Comparison of ENCODE assay signal across 9 cellular contexts in the genomic region with DNA sequence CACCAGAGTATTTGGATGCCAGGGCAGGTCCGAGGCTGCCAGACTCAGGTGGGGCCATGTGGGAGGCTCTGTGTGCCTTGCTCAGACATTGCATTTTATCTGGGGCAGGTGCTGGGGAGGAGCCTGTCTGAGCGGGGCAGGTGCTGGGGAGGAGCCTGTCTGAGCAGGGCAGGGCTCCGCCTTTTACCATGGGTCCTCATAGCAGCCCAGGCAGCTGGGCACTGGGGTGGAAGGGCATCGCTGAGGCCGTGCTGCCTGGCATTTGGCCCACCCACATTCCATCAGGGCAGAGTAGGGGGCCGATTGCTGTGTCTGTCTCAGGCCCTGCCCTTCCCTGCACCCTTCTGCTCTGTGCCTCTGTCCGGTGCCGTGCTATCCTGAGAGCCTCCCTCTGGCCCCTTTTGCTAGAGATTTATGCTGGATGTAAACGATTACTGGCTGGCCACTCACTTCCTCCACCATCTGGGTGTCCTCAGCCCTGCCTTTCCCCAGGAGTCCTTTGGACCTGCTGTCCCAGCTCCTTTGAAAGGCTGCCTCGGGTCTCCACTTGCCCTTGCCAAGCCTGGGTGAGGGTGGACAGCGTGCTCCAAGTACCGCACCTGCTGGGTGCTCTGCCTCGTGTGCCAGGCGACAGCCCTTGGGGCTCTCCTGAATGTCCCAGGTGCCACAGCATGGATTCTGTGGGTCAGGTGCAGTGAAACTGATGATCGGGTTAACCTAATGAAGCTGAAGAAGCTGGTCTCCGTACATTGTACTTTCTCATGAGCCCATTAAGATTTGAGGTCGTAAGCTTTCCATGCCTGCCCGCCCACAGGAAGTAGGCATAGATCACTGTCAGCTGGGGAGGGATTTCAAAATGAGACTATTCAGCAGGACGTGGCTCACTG.
DNase-seq lines count a peak whose midpoint lies in the region; ATAC-seq and TF ChIP-seq lines count a peak whose summit lies in the region.
"Had no signal": no experiment of that assay in that cellular context is flagged by ENCODE, and none has a peak within 500 bp of the region (broad histone marks: within the 10 kb centered on the region; RNA-seq: fewer than 3 reads in every experiment).

No MANE protein-coding gene starts in this region.

- no peaks in the 10 kb centered on the region for H3K27me3 ChIP-seq in left ventricle myocardium inferior (ENCODE audit: low read depth)
- H3K27me3 ChIP-seq in Panc1 (ENCODE audit: control insufficient read depth, insufficient read depth, low read length) = no peaks in the 10 kb centered on the region
- no peaks in the 10 kb centered on the region for H3K27me3 ChIP-seq in stomach
- H3K27me3 ChIP-seq: heart right ventricle had no signal

- no peaks in the 10 kb centered on the region for H3K9me3 ChIP-seq in left ventricle myocardium inferior (replicated peaks)
- H3K9me3 ChIP-seq in Panc1 (ENCODE audit: control insufficient read depth, insufficient read depth, low read depth, low read length) = no peaks in the 10 kb centered on the region
- H3K9me3 ChIP-seq in stomach = no peaks in the 10 kb centered on the region
- H3K9me3 ChIP-seq: heart right ventricle had no signal

- intact Hi-C loops in Right ventricle myocardium superior (cut with DNase I) (no loop called here), left ventricle myocardium inferior (cut with micrococcal nuclease) (no loop called here), Panc1 (cut with micrococcal nuclease; ENCODE audit: unreplicated experiment) (no loop called here), stomach (cut with DNase I; ENCODE audit: low total_unique reads) (no loop called here)

- POLR2A ChIA-PET in Panc1 (lab: Charles Lee) = no interaction called here

- H3K36me3 ChIP-seq in left ventricle myocardium inferior (no peaks in the 10 kb centered on the region), Panc1 (ENCODE audit: control insufficient read depth, insufficient read depth, low read length) (no peaks in the 10 kb centered on the region), stomach (no peaks in the 10 kb centered on the region)
- H3K36me3 ChIP-seq: heart right ventricle had no signal

- 52 to 61% (median 55%) methylated on average over 16 to 19 of the region's 19 CpGs for WGBS in stomach, 5 donors

- peak; percentile 28 for ATAC-seq in Right ventricle myocardium superior (ENCODE audit: poor library complexity)
- peak; percentile 72 for ATAC-seq in Panc1

- H3K4me1 ChIP-seq in left ventricle myocardium inferior (no peaks in the 10 kb centered on the region), Panc1 (ENCODE audit: control insufficient read depth, insufficient read depth, low read length) (no peaks in the 10 kb centered on the region), stomach (peaks cover 4 to 35% (median 17%) of the 10 kb centered on the region in 4 donors)
- H3K4me1 ChIP-seq: heart right ventricle had no signal

- no peak for TF ChIP-seq POLR2A in stomach (IDR thresholded peaks at IDR 0.05)
- no peak for TF ChIP-seq POLR2A in erythroblast (IDR thresholded peaks at IDR 0.05; ENCODE audit: low read length)

- no peak for TF ChIP-seq EP300 in stomach (IDR thresholded peaks at IDR 0.05)

- DNase-seq in Right ventricle myocardium superior = peak; percentile 30
- DNase-seq in left ventricle myocardium inferior = no peak
- DNase-seq in Panc1 (ENCODE audit: low read depth, low spot score) = no peak
- peak; percentile 38 for DNase-seq in germinal center (ENCODE audit: low spot score)
- peak; percentile 63 for DNase-seq in stomach
- no peak for DNase-seq in GM19238 (ENCODE audit: insufficient read length, low spot score)
- no peak for DNase-seq in NCI-H2227 treated with DMSO at 0.1 percent for 48 hours (lab: John Stamatoyannopoulos, UW)
- DNase-seq in erythroblast (lab: John Stamatoyannopoulos, UW) = no peak

- TF ChIP-seq CTCF in left ventricle myocardium inferior (IDR thresholded peaks at IDR 0.05; ENCODE audit: borderline replicate concordance) (no peak), Panc1 (IDR thresholded peaks at IDR 0.05) (no peak), stomach (IDR thresholded peaks at IDR 0.05) (no peak)

- no peak overlapping the region for H3K4me3 ChIP-seq in left ventricle myocardium inferior
- no peak overlapping the region for H3K4me3 ChIP-seq in Panc1 (ENCODE audit: low read depth in 2 of 2, low read length in 2 of 2)
- no peak overlapping the region for H3K4me3 ChIP-seq in stomach
- H3K4me3 ChIP-seq: heart right ventricle had no signal

- H3K27ac ChIP-seq in left ventricle myocardium inferior (replicated peaks) (no peak overlapping the region), Panc1 (ENCODE audit: low read length) (no peak overlapping the region), stomach (peak overlapping the region in 2 of 5 donors; percentile 11 to 24)
- H3K27ac ChIP-seq: heart right ventricle had no signal

- in situ Hi-C loops in Panc1 (cut with HindIII; ENCODE audit: low pct_unique_long_range_greater_than_20kb, low sequenced_read_pairs) = no loop called here

- no TSS peak for BruUV-seq in Panc1 (replicated peaks; lab: Mats Ljungman, UMichigan)

- CTCF ChIA-PET in Panc1 (lab: Charles Lee) = no interaction called here

Comparison
In these comparisons a context has a peak if more than half of its experiments do, and no peak if none do; other contexts are left out.
1. DNase-seq: peak in Right ventricle myocardium superior (single experiment), germinal center (single experiment) and stomach (single experiment); none in left ventricle myocardium inferior (single experiment), Panc1 (single experiment), GM19238 (single experiment), NCI-H2227 treated with DMSO at 0.1 percent for 48 hours (single experiment) and erythroblast (0 of 2).